Comparison of ENCODE assay signal across 8 cellular contexts in genomic region chr2:86036790-86037138, GRCh38.
DNase-seq lines count a peak whose midpoint lies in the region; ATAC-seq and TF ChIP-seq lines count a peak whose summit lies in the region.

No MANE protein-coding gene starts in this region.

- 15 to 20% methylated on average over 1 to 5 of the region's 5 CpGs for WGBS in gastroesophageal sphincter (ENCODE audit: low coverage in 1 of 2), 2 donors

- no peaks in the 10 kb centered on the region for H3K27me3 ChIP-seq in DOHH2 (ENCODE audit: control insufficient read depth, low read length)
- no peaks in the 10 kb centered on the region for H3K27me3 ChIP-seq in gastroesophageal sphincter
- no peaks in the 10 kb centered on the region for H3K27me3 ChIP-seq in gastrocnemius medialis

- peak overlapping the region; percentile 97 for H3K27ac ChIP-seq in DOHH2 (ENCODE audit: low read depth, low read length)
- peak overlapping the region; percentile 39 to 88 (median 82) for H3K27ac ChIP-seq in gastroesophageal sphincter
- H3K27ac ChIP-seq in gastrocnemius medialis = peak overlapping the region; percentile 91 to 99 (median 98)

- peaks cover 54% of the 10 kb centered on the region for H3K4me1 ChIP-seq in DOHH2 (ENCODE audit: control insufficient read depth, low read length)
- H3K4me1 ChIP-seq in gastroesophageal sphincter = peaks cover 0 to 45% (median 34%) of the 10 kb centered on the region in 3 donors
- H3K4me1 ChIP-seq in gastrocnemius medialis = peaks cover 56 to 62% of the 10 kb centered on the region in 2 donors

- in situ Hi-C loops in gastrocnemius medialis (cut with MboI; ENCODE audit: low sequenced_read_pairs in 4 of 4) = no loop called here

- peak overlapping the region; percentile 85 for H3K4me2 ChIP-seq in DOHH2 (ENCODE audit: low read length)

- peaks cover 64% of the 10 kb centered on the region for H3K4me1 Mint-ChIP-seq in T-helper 17 cell

- H3K36me3 Mint-ChIP-seq in T-helper 17 cell (ENCODE audit: low read depth) = peaks cover 5% of the 10 kb centered on the region

- intact Hi-C loops in gastrocnemius medialis (cut with DNase I; ENCODE audit: low total_unique reads) = loop anchor here (1.0 to 5.0 kb wide), 7 partner anchors 15 to 304 kb away; partner anchors contain the start of gene ST3GAL5

- peaks cover 9% of the 10 kb centered on the region for H3K79me2 ChIP-seq in DOHH2 (ENCODE audit: control insufficient read depth, low read length)

- H3K9me2 ChIP-seq in DOHH2 (replicated peaks; ENCODE audit: control insufficient read depth, low read length) = no peaks in the 10 kb centered on the region

- H4K20me1 ChIP-seq in DOHH2 (ENCODE audit: control insufficient read depth, insufficient read depth, low read depth, low read length) = no peaks in the 10 kb centered on the region

- H3K9me3 ChIP-seq in DOHH2 (ENCODE audit: control insufficient read depth, insufficient read depth, low read length) (no peaks in the 10 kb centered on the region), T-helper 17 cell (ENCODE audit: control insufficient read depth, low read length, poor library complexity, severe bottlenecking) (no peaks in the 10 kb centered on the region), gastroesophageal sphincter (no peaks in the 10 kb centered on the region), gastrocnemius medialis (no peaks in the 10 kb centered on the region)

- H3F3A ChIP-seq in DOHH2 (ENCODE audit: control insufficient read depth, insufficient read depth) = peaks cover 25% of the 10 kb centered on the region

- H3K36me3 ChIP-seq in DOHH2 (ENCODE audit: control insufficient read depth, low read length) (peaks cover 94% of the 10 kb centered on the region), gastroesophageal sphincter (peaks cover 0 to 66% of the 10 kb centered on the region in 2 donors), gastrocnemius medialis (peaks cover 0 to 35% of the 10 kb centered on the region in 2 donors)

- no peak for TF ChIP-seq EP300 in gastroesophageal sphincter (IDR thresholded peaks at IDR 0.05)

- no peaks in the 10 kb centered on the region for H3K27me3 Mint-ChIP-seq in T-helper 17 cell

- no peak for TF ChIP-seq CTCF in DOHH2 (IDR thresholded peaks at IDR 0.05; ENCODE audit: low read depth, low read length, poor library complexity, severe bottlenecking)
- no peak for TF ChIP-seq CTCF in gastroesophageal sphincter (IDR thresholded peaks at IDR 0.05)
- TF ChIP-seq CTCF in gastrocnemius medialis (IDR thresholded peaks at IDR 0.05 in 4 of 5, conservative IDR thresholded peaks at IDR 0.05 in 1 of 5) = no peak

- TF ChIP-seq POLR2A in gastroesophageal sphincter (IDR thresholded peaks at IDR 0.05) (no peak), gastrocnemius medialis (IDR thresholded peaks at IDR 0.05) (no peak)

- DNase-seq in T-helper 17 cell (no peak), gastrocnemius medialis (no peak), NCI-H1417 treated with DMSO at 0.1 percent for 48 hours (lab: John Stamatoyannopoulos, UW) (no peak), NCI-H748 (lab: John Stamatoyannopoulos, UW; ENCODE audit: unreplicated experiment) (no peak), UCSD-AML1 (lab: John Stamatoyannopoulos, UW; ENCODE audit: unreplicated experiment) (no peak)

- H3K27ac Mint-ChIP-seq in T-helper 17 cell = peak overlapping the region; percentile 98

- peak overlapping the region; percentile 84 for H3K4me3 Mint-ChIP-seq in T-helper 17 cell

- peak overlapping the region; percentile 68 for H3K4me3 ChIP-seq in DOHH2 (ENCODE audit: low read length)
- H3K4me3 ChIP-seq in gastroesophageal sphincter = no peak overlapping the region
- no peak overlapping the region for H3K4me3 ChIP-seq in gastrocnemius medialis

- ATAC-seq in T-helper 17 cell (no peak), gastroesophageal sphincter (no peak), gastrocnemius medialis (no peak), GM18498 (IDR thresholded peaks at IDR 0.05; ENCODE audit: unreplicated experiment) (no peak)
